Comparison of ENCODE assay signal across 8 cellular contexts in genomic region chr6:72622094-72622540, GRCh38. TPM values are rescaled to one million over a fixed set of nuclear protein-coding genes. Genes with fewer than 3 reads are reported as not detected.
DNase-seq lines count a peak whose midpoint lies in the region; ATAC-seq and TF ChIP-seq lines count a peak whose summit lies in the region.

No MANE protein-coding gene starts in this region.

- ATAC-seq in GM18909 (IDR thresholded peaks at IDR 0.05; ENCODE audit: poor library complexity, unreplicated experiment), result peak; percentile 33
- ATAC-seq in HG03354 (IDR thresholded peaks at IDR 0.05; ENCODE audit: poor library complexity, severe bottlenecking, unreplicated experiment), result peak; percentile 38

- peak; percentile 48; the same call in 1 of the 2 replicates for TF ChIP-seq CTCF in OCI-LY7 (conservative IDR thresholded peaks at IDR 0.05; ENCODE audit: low read length)
- TF ChIP-seq CTCF in progenitor cell of endocrine pancreas (IDR thresholded peaks at IDR 0.05; ENCODE audit: unreplicated experiment), result peak; percentile 56
- no peak for TF ChIP-seq CTCF in Caco-2 (IDR thresholded peaks at IDR 0.05; ENCODE audit: insufficient read depth in 1 of 2, low read depth in 1 of 2, low read length in 1 of 2, severe bottlenecking in 1 of 2, unreplicated experiment in 1 of 2)

- H3K4me3 ChIP-seq in OCI-LY7 (ENCODE audit: low read depth, low read length, poor library complexity, severe bottlenecking) (peak overlapping the region; percentile 92), Caco-2 (ENCODE audit: low read depth, low read length) (no peak overlapping the region)

- H3K9me3 Mint-ChIP-seq in progenitor cell of endocrine pancreas (ENCODE audit: low read depth), result no peaks in the 10 kb centered on the region
- H3K9me3 Mint-ChIP-seq in Caco-2 (ENCODE audit: unreplicated experiment), result no peaks in the 10 kb centered on the region

- H3K4me1 ChIP-seq in OCI-LY7 (ENCODE audit: insufficient read depth, low read length, poor library complexity, severe bottlenecking) (peaks cover 43% of the 10 kb centered on the region), Caco-2 (no peaks in the 10 kb centered on the region)

- H3K27me3 ChIP-seq in Caco-2 (replicated peaks; ENCODE audit: control insufficient read depth, insufficient read depth, low read length), result no peaks in the 10 kb centered on the region

- H3K79me2 ChIP-seq in OCI-LY7 (ENCODE audit: insufficient read depth, low read depth, low read length), result peaks cover 41% of the 10 kb centered on the region

- H3K27ac Mint-ChIP-seq in progenitor cell of endocrine pancreas (no peak overlapping the region), Caco-2 (ENCODE audit: unreplicated experiment) (no peak overlapping the region)

- H3K36me3 ChIP-seq in OCI-LY7 (ENCODE audit: insufficient read depth, low read length) (peaks cover 17% of the 10 kb centered on the region; the same call in 1 of the 2 replicates), Caco-2 (ENCODE audit: control insufficient read depth, insufficient read depth, low read length) (no peaks in the 10 kb centered on the region)

- H4K20me1 ChIP-seq in OCI-LY7 (ENCODE audit: insufficient read depth, low read length), result peaks cover 7% of the 10 kb centered on the region; the same call in 1 of the 2 replicates

- H3K4me1 Mint-ChIP-seq in progenitor cell of endocrine pancreas (ENCODE audit: low read depth) (peaks cover 17% of the 10 kb centered on the region), Caco-2 (ENCODE audit: low read depth, unreplicated experiment) (peaks cover 7% of the 10 kb centered on the region)

- H3K9me3 ChIP-seq in OCI-LY7 (ENCODE audit: low read length), result no peaks in the 10 kb centered on the region
- no peaks in the 10 kb centered on the region for H3K9me3 ChIP-seq in Caco-2

- no peaks in the 10 kb centered on the region for H3K9me2 ChIP-seq in OCI-LY7 (ENCODE audit: insufficient read depth, low read length)

- CTCF ChIA-PET in OCI-LY7 (lab: Charles Lee; ENCODE audit: unreplicated experiment) (no interaction called here), Caco-2 (lab: Charles Lee) (no interaction called here)

- no TSS peak for BruUV-seq in OCI-LY7 (replicated peaks; lab: Mats Ljungman, UMichigan)
- BruUV-seq in Caco-2 (replicated peaks; lab: Mats Ljungman, UMichigan), result no TSS peak

- H3K27me3 Mint-ChIP-seq in progenitor cell of endocrine pancreas, result peaks cover 62% of the 10 kb centered on the region
- peaks cover 12% of the 10 kb centered on the region for H3K27me3 Mint-ChIP-seq in Caco-2 (ENCODE audit: insufficient read depth, unreplicated experiment)

- peak overlapping the region; percentile 66 for H2AFZ ChIP-seq in OCI-LY7 (ENCODE audit: low read length)

- no peaks in the 10 kb centered on the region for H3K36me3 Mint-ChIP-seq in progenitor cell of endocrine pancreas (ENCODE audit: insufficient read depth)
- H3K36me3 Mint-ChIP-seq in Caco-2 (ENCODE audit: insufficient read depth, unreplicated experiment), result no peaks in the 10 kb centered on the region

- POLR2A ChIA-PET in OCI-LY7 (lab: Charles Lee) (interaction anchor here (0.6 to 5.1 kb wide), 9 partner anchors 9 to 901 kb away, joined by 3 to 27 read pairs (median 5); partner anchors contain the start of gene MTO1), Caco-2 (lab: Charles Lee) (no interaction called here)

- peak overlapping the region; percentile 78 for H3K4me3 Mint-ChIP-seq in progenitor cell of endocrine pancreas (ENCODE audit: low read depth)
- no peak overlapping the region for H3K4me3 Mint-ChIP-seq in Caco-2 (ENCODE audit: unreplicated experiment)

- DNase-seq in AG08396 (ENCODE audit: low spot score) (peak; percentile 67), OCI-LY7 (ENCODE audit: low spot score) (peak; percentile 86), globus pallidus (ENCODE audit: low spot score) (peak; percentile 29), progenitor cell of endocrine pancreas (ENCODE audit: low spot score, unreplicated experiment) (peak; percentile 55), Caco-2 (no peak)
- DNase-seq in activated effector memory CD4-positive, alpha-beta T cell treated with anti-CD3 and anti-CD28 coated beads, Interleukin-2, amount 50 U/mL, for 16 hours, result peak; percentile 83

- peak overlapping the region; percentile 92 for H3K4me2 ChIP-seq in OCI-LY7 (ENCODE audit: low read length)

- peak overlapping the region; percentile 96 for H3K27ac ChIP-seq in OCI-LY7 (ENCODE audit: low read depth, low read length, poor library complexity, severe bottlenecking)

- intact Hi-C loops in OCI-LY7 (cut with micrococcal nuclease; ENCODE audit: unreplicated experiment), result loop anchor here (2.0 to 5.0 kb wide), 8 partner anchors 140 to 1335 kb away; partner anchors contain the start of genes EEF1A1, KHDC1, MTO1 and OGFRL1
- intact Hi-C loops in Caco-2 (cut with micrococcal nuclease; ENCODE audit: unreplicated experiment), result no loop called here

RNA-seq across cellular contexts. Expression of gene KCNQ5, which starts 0.3 kb away (rescaled TPM):
- total RNA-seq in OCI-LY7 (2014; rRNA removed; shearing (Covaris generic)), result 15.1 and 29.7 TPM in 2 replicates
- 25.8 and 26.1 TPM in 2 replicates for total RNA-seq in OCI-LY7 (2022)
- 0.53 and 1.0 TPM in 2 replicates for total RNA-seq in progenitor cell of endocrine pancreas
- total RNA-seq in Caco-2 (2022), result 0.07 and 0.20 TPM in 2 replicates

Comparison
In these comparisons a context has a peak if more than half of its experiments do, and no peak if none do; other contexts are left out.
1. DNase-seq: peak in AG08396 (single experiment), OCI-LY7 (single experiment), activated effector memory CD4-positive, alpha-beta T cell treated with anti-CD3 and anti-CD28 coated beads, Interleukin-2, amount 50 U/mL, for 16 hours (single experiment), globus pallidus (single experiment) and progenitor cell of endocrine pancreas (single experiment); none in Caco-2 (0 of 2).
2. CTCF ChIP-seq: peak in OCI-LY7 (single experiment) and progenitor cell of endocrine pancreas (single experiment); none in Caco-2 (0 of 2).